9 cellular contexts compared by ENCODE assay signal in genomic region chr9:81848472-81848871, GRCh38.
A peak's percentile ranks its signal among the peaks of the same experiment; 100 is the strongest.
DNase-seq lines count a peak whose midpoint lies in the region; ATAC-seq and TF ChIP-seq lines count a peak whose summit lies in the region.
"Had no signal": no experiment of that assay in that cellular context is flagged by ENCODE, and none has a peak within 500 bp of the region (broad histone marks: within the 10 kb centered on the region; RNA-seq: fewer than 3 reads in every experiment).

No MANE protein-coding gene starts in this region.

- no peak overlapping the region for H4K8ac ChIP-seq in mesendoderm (ENCODE audit: low read depth, low read length)

- H3K4me1 ChIP-seq in KMS-11 (ENCODE audit: low read depth, poor library complexity, severe bottlenecking) (no peaks in the 10 kb centered on the region), mesendoderm (ENCODE audit: control insufficient read depth, low read depth, low read length) (no peaks in the 10 kb centered on the region)

- H3K4me3 ChIP-seq in KMS-11 (IDR thresholded peaks at IDR 0.05; ENCODE audit: insufficient read depth, low read depth, low read length) (no peak overlapping the region), cardiac fibroblast (replicated peaks in 1 of 2; ENCODE audit: low read depth in 2 of 2, low read length in 2 of 2) (no peak overlapping the region), mesendoderm (ENCODE audit: low read length) (no peak overlapping the region)

- no peak for ATAC-seq in HG03108 (IDR thresholded peaks at IDR 0.05; ENCODE audit: unreplicated experiment)
- ATAC-seq: naive thymus-derived CD4-positive, alpha-beta T cell had no signal

- no peak overlapping the region for H3K56ac ChIP-seq in mesendoderm (ENCODE audit: low read length)

- peak; percentile 48 for TF ChIP-seq CTCF in AG09319 (IDR thresholded peaks at IDR 0.05; ENCODE audit: low read depth, low read length)
- TF ChIP-seq CTCF in KMS-11 (conservative IDR thresholded peaks at IDR 0.05; ENCODE audit: low read depth, low read length): 0 out of 2 replicates have a peak, but pooled peaks have one; percentile 13
- TF ChIP-seq CTCF in cardiac fibroblast (IDR thresholded peaks at IDR 0.05; ENCODE audit: low read depth, low read length): peak; percentile 45
- TF ChIP-seq CTCF in GM20000 (IDR thresholded peaks at IDR 0.05; ENCODE audit: extremely low read depth, missing control alignments): no peak

- H2BK15ac ChIP-seq in mesendoderm (replicated peaks; ENCODE audit: low read depth): peak overlapping the region; percentile 38

- no peak overlapping the region for H2BK120ac ChIP-seq in mesendoderm (ENCODE audit: low read depth, low read length)

- H3K36me3 ChIP-seq in KMS-11 (ENCODE audit: insufficient read depth) (no peaks in the 10 kb centered on the region), mesendoderm (ENCODE audit: control insufficient read depth, insufficient read depth, low read length) (no peaks in the 10 kb centered on the region)

- WGBS in mesendoderm (ENCODE audit: extremely low coverage, insufficient coverage, low lambda C conversion rate): 100% methylated on average over 1 of the region's 2 CpGs

- no peak overlapping the region for H2AK5ac ChIP-seq in mesendoderm (ENCODE audit: low read length)

- no peak overlapping the region for H2AFZ ChIP-seq in KMS-11 (ENCODE audit: low read depth)

- H3K27me3 ChIP-seq in KMS-11 (ENCODE audit: insufficient read depth, low read depth): no peaks in the 10 kb centered on the region
- no peaks in the 10 kb centered on the region for H3K27me3 ChIP-seq in mesendoderm (ENCODE audit: insufficient read depth, low read length, poor library complexity)

- DNase-seq in AG09319 (ENCODE audit: extremely low read depth, low read depth): no peak
- peak; percentile 54 to 61 for DNase-seq in cardiac fibroblast (ENCODE audit: low read depth in 2 of 2)
- DNase-seq in mesendoderm: no peak
- no peak for DNase-seq in NCI-H1694 treated with DMSO at 0.1 percent for 48 hours (lab: John Stamatoyannopoulos, UW)
- DNase-seq in GM20000 (ENCODE audit: low spot score): no peak
- no peak for DNase-seq in NCI-H187 (lab: John Stamatoyannopoulos, UW)
- DNase-seq: naive thymus-derived CD4-positive, alpha-beta T cell had no signal

- no peak overlapping the region for H3K4ac ChIP-seq in mesendoderm (ENCODE audit: low read depth, low read length)

- H4K20me1 ChIP-seq in KMS-11 (ENCODE audit: insufficient read depth): no peaks in the 10 kb centered on the region

- H3K4me2 ChIP-seq in KMS-11 (no peak overlapping the region), mesendoderm (ENCODE audit: low read length) (no peak overlapping the region)

- H3K79me1 ChIP-seq in mesendoderm (ENCODE audit: low read length): no peaks in the 10 kb centered on the region

- H3K27ac ChIP-seq in KMS-11: no peak overlapping the region
- no peak overlapping the region for H3K27ac ChIP-seq in mesendoderm (ENCODE audit: low read depth, low read length)

- H3K79me2 ChIP-seq in KMS-11 (ENCODE audit: insufficient read depth, low read depth) (no peaks in the 10 kb centered on the region), mesendoderm (ENCODE audit: control insufficient read depth, insufficient read depth, low read length) (no peaks in the 10 kb centered on the region)

- no peak overlapping the region for H4K5ac ChIP-seq in mesendoderm (ENCODE audit: low read length)

- H2BK5ac ChIP-seq in mesendoderm (ENCODE audit: low read length): no peak overlapping the region

- no peak overlapping the region for H3K18ac ChIP-seq in mesendoderm (ENCODE audit: low read length)

- H3K23ac ChIP-seq in mesendoderm (ENCODE audit: low read length): no peak overlapping the region

- H3K9ac ChIP-seq in KMS-11 (no peak overlapping the region), mesendoderm (ENCODE audit: low read length) (no peak overlapping the region)

Comparison
In these comparisons a context has a peak if more than half of its experiments do, and no peak if none do; other contexts are left out.
1. DNase-seq: peak in cardiac fibroblast (2 of 2); none in AG09319 (single experiment), mesendoderm (single experiment), NCI-H1694 treated with DMSO at 0.1 percent for 48 hours (single experiment), GM20000 (single experiment) and NCI-H187 (0 of 2).